ENCODE assay signal across 8 cellular contexts in genomic region chr5:149268928-149269557, GRCh38. TPM values are rescaled to one million over a fixed set of nuclear protein-coding genes. Genes with fewer than 3 reads are reported as not detected.
DNase-seq lines count a peak whose midpoint lies in the region; ATAC-seq and TF ChIP-seq lines count a peak whose summit lies in the region.

No MANE protein-coding gene starts in this region.

- WGBS in stomach, 5 donors: 56 to 61% (median 57%) methylated on average over 6 of the region's 6 CpGs

- CTCF ChIA-PET in CD8-positive, alpha-beta T cell (lab: Charles Lee): interaction anchor here (0.7 to 3.5 kb wide), 12 partner anchors 14 to 693 kb away, joined by 3 to 35 read pairs (median 3); partner anchors contain the start of gene ABLIM3

- ATAC-seq in CD8-positive, alpha-beta T cell: peak; percentile 45
- ATAC-seq in GM18868 (IDR thresholded peaks at IDR 0.05; ENCODE audit: unreplicated experiment): peak; percentile 49
- ATAC-seq in HG03442 (IDR thresholded peaks at IDR 0.05; ENCODE audit: unreplicated experiment): no peak

- H3K4me1 Mint-ChIP-seq in CD8-positive, alpha-beta T cell (ENCODE audit: low read depth): peaks cover 15% of the 10 kb centered on the region

- no peak overlapping the region for H3K4me3 ChIP-seq in CD8-positive, alpha-beta T cell (ENCODE audit: low read depth, low read length)
- H3K4me3 ChIP-seq in WI38 (ENCODE audit: low read depth, low read length) (no peak overlapping the region), stomach (no peak overlapping the region)

- H3K9me3 Mint-ChIP-seq in CD8-positive, alpha-beta T cell: peaks cover 17% of the 10 kb centered on the region

- peaks cover 4% of the 10 kb centered on the region for H3K36me3 Mint-ChIP-seq in CD8-positive, alpha-beta T cell

- no peak for TF ChIP-seq POLR2A in stomach (IDR thresholded peaks at IDR 0.05)

- TF ChIP-seq EP300 in stomach (IDR thresholded peaks at IDR 0.05): no peak

- H3K4me1 ChIP-seq in CD8-positive, alpha-beta T cell (ENCODE audit: insufficient read depth, low read length): peaks cover 14% of the 10 kb centered on the region
- H3K4me1 ChIP-seq in stomach: peaks cover 15 to 21% (median 15%) of the 10 kb centered on the region in 4 donors

- POLR2A ChIA-PET in CD8-positive, alpha-beta T cell (lab: Charles Lee): interaction anchor here (0.6 kb wide), 1 partner anchor 234 kb away, joined by 3 read pairs; no protein-coding TSS in a partner anchor

- DNase-seq in CD8-positive, alpha-beta T cell: no peak
- DNase-seq in NCI-H1105 treated with DMSO at 0.1 percent for 48 hours (lab: John Stamatoyannopoulos, UW): peak; percentile 48
- DNase-seq in hepatic stellate cell (ENCODE audit: low spot score): peak; percentile 73
- DNase-seq in stomach: no peak
- no peak for DNase-seq in mucosa of gallbladder (ENCODE audit: low spot score)

- intact Hi-C loops in CD8-positive, alpha-beta T cell (cut with DNase I, micrococcal nuclease): loop anchor here (1.0 to 5.0 kb wide), 3 partner anchors 128 to 537 kb away; partner anchors contain the start of gene ABLIM3 (in 2 of the 2)
- intact Hi-C loops in stomach (cut with DNase I; ENCODE audit: low total_unique reads): no loop called here

- H3K27ac Mint-ChIP-seq in CD8-positive, alpha-beta T cell: no peak overlapping the region

- peaks cover 28% of the 10 kb centered on the region for H3K27me3 Mint-ChIP-seq in CD8-positive, alpha-beta T cell (ENCODE audit: low read depth)

- no peaks in the 10 kb centered on the region for H3K36me3 ChIP-seq in CD8-positive, alpha-beta T cell (ENCODE audit: insufficient read depth, low read length)
- H3K36me3 ChIP-seq in stomach: no peaks in the 10 kb centered on the region

- no peaks in the 10 kb centered on the region for H3K27me3 ChIP-seq in CD8-positive, alpha-beta T cell (ENCODE audit: insufficient read depth, low read length)
- peaks cover 0 to 43% (median 22%) of the 10 kb centered on the region in 3 donors for H3K27me3 ChIP-seq in stomach

- TF ChIP-seq CTCF in CD8-positive, alpha-beta T cell (IDR thresholded peaks at IDR 0.05): peak; percentile 74
- peak; percentile 43; the same call in 1 of the 2 replicates for TF ChIP-seq CTCF in WI38 (IDR thresholded peaks at IDR 0.05; ENCODE audit: low read depth, low read length)
- TF ChIP-seq CTCF in stomach (IDR thresholded peaks at IDR 0.05): peak in 4 of 7 experiments; percentile 28 to 78 (median 47)

- no peaks in the 10 kb centered on the region for H3K9me3 ChIP-seq in CD8-positive, alpha-beta T cell (ENCODE audit: low read length)
- peaks cover 5 to 17% (median 14%) of the 10 kb centered on the region in 4 donors for H3K9me3 ChIP-seq in stomach

- H3K27ac ChIP-seq in CD8-positive, alpha-beta T cell (ENCODE audit: low read depth, low read length): no peak overlapping the region
- no peak overlapping the region for H3K27ac ChIP-seq in stomach

- H3K4me3 Mint-ChIP-seq in CD8-positive, alpha-beta T cell: no peak overlapping the region

RNA-seq across cellular contexts. Expression of gene AFAP1L1, which starts 2.6 kb away (rescaled TPM):
- total RNA-seq in CD8-positive, alpha-beta T cell: under 1 TPM; 0.11 to 0.19 TPM
- 10 to 100 TPM in 3 of 5 donors, 1 to 10 TPM in 1, under 1 TPM in 1; 0.29 to 66.5 (median 14.0) TPM for total RNA-seq in stomach
- polyA plus RNA-seq in stomach: 1 to 10 TPM; 1.5 to 2.7 (median 1.8) TPM
- total RNA-seq in mucosa of gallbladder: 8.7 TPM

Comparison
In these comparisons a context has a peak if more than half of its experiments do, and no peak if none do; other contexts are left out.
1. DNase-seq: peak in NCI-H1105 treated with DMSO at 0.1 percent for 48 hours (single experiment) and hepatic stellate cell (single experiment); none in CD8-positive, alpha-beta T cell (0 of 7), stomach (single experiment) and mucosa of gallbladder (single experiment).
2. Peak in every context shown above with its lines, with median percentiles within 50 percentile points of each other: CTCF ChIP-seq.